In genomic region chr4:157004279-157005161, GRCh38 we compare ENCODE assay signal across 17 cellular contexts. TPM values are rescaled to one million over a fixed set of nuclear protein-coding genes. Genes with fewer than 3 reads are reported as not detected.
DNase-seq lines count a peak whose midpoint lies in the region; ATAC-seq and TF ChIP-seq lines count a peak whose summit lies in the region.
"Had no signal": no experiment of that assay in that cellular context is flagged by ENCODE, and none has a peak within 500 bp of the region (broad histone marks: within the 10 kb centered on the region; RNA-seq: fewer than 3 reads in every experiment).

No MANE protein-coding gene starts in this region.

- H3K4me2 ChIP-seq in hepatocyte: peak overlapping the region; percentile 45
- H3K4me2 ChIP-seq in skeletal muscle satellite cell (ENCODE audit: low read length): peak overlapping the region; percentile 46

- no peak for ATAC-seq in CD4-positive, alpha-beta T cell (ENCODE audit: poor library complexity)

- TF ChIP-seq POLR2A in breast epithelium (IDR thresholded peaks at IDR 0.05): no peak

- peak overlapping the region; percentile 30 for H2AFZ ChIP-seq in hepatocyte

- H3K27ac ChIP-seq in breast epithelium: peak overlapping the region; percentile 70 to 75
- H3K27ac ChIP-seq in hepatocyte: peak overlapping the region; percentile 52
- no peak overlapping the region for H3K27ac ChIP-seq in CD4-positive, alpha-beta T cell (ENCODE audit: low read depth, low read length)
- H3K27ac ChIP-seq: colonic mucosa, sigmoid colon had no signal

- H3K4me3 ChIP-seq in breast epithelium (no peak overlapping the region), hepatocyte (no peak overlapping the region), skeletal muscle satellite cell (ENCODE audit: low read length) (no peak overlapping the region)
- H3K4me3 ChIP-seq: colonic mucosa, sigmoid colon, uterus had no signal

- CTCF ChIA-PET in CD4-positive, alpha-beta T cell (lab: Charles Lee): no interaction called here
- CTCF ChIA-PET in HEK293T (lab: Yijun Ruan, JAX): interaction anchor here (0.6 kb wide), 1 partner anchor 36 kb away, joined by 3 read pairs; no protein-coding TSS in a partner anchor

- TF ChIP-seq CTCF in breast epithelium (IDR thresholded peaks at IDR 0.05): no peak
- TF ChIP-seq CTCF in hepatocyte (IDR thresholded peaks at IDR 0.05; ENCODE audit: poor library complexity): no peak
- no peak for TF ChIP-seq CTCF in CD4-positive, alpha-beta T cell (IDR thresholded peaks at IDR 0.05)

- no peaks in the 10 kb centered on the region for H3K4me1 Mint-ChIP-seq in CD4-positive, alpha-beta T cell (ENCODE audit: low read depth)

- no peaks in the 10 kb centered on the region for H3K36me3 ChIP-seq in breast epithelium
- no peaks in the 10 kb centered on the region for H3K36me3 ChIP-seq in hepatocyte (replicated peaks; ENCODE audit: insufficient read depth, low read depth)
- H3K36me3 ChIP-seq in skeletal muscle satellite cell (ENCODE audit: insufficient read depth, low read length): no peaks in the 10 kb centered on the region
- H3K36me3 ChIP-seq: colonic mucosa, sigmoid colon, uterus had no signal

- peak overlapping the region; percentile 20 for H3K9ac ChIP-seq in skeletal muscle satellite cell (ENCODE audit: low read depth, low read length)

- H3K9me3 Mint-ChIP-seq in CD4-positive, alpha-beta T cell: peaks cover 10% of the 10 kb centered on the region
- H3K9me3 Mint-ChIP-seq: activated CD4-positive, alpha-beta memory T cell treated with anti-CD3 and anti-CD28 coated beads for 36 hours; T-helper 1 cell treated with Interleukin-12 subunit alpha and Interleukin-12 subunit beta and Interleukin-4 antibody, amounts not matched to agents 30 μg/mL and 1 μg/mL, for 36 hours had no signal

- H3K4me1 ChIP-seq in breast epithelium: no peaks in the 10 kb centered on the region
- peaks cover 15% of the 10 kb centered on the region for H3K4me1 ChIP-seq in hepatocyte (ENCODE audit: insufficient read depth)
- H3K4me1 ChIP-seq in skeletal muscle satellite cell (ENCODE audit: control insufficient read depth, insufficient read depth, low read length): peaks cover 34% of the 10 kb centered on the region
- H3K4me1 ChIP-seq: colonic mucosa, uterus had no signal

- no peaks in the 10 kb centered on the region for H3K79me2 ChIP-seq in hepatocyte

- WGBS in hepatocyte (ENCODE audit: low lambda C conversion rate, missing lambda C conversion rate): 64% methylated on average over 5 of the region's 5 CpGs

- H3K27me3 Mint-ChIP-seq in CD4-positive, alpha-beta T cell: no peaks in the 10 kb centered on the region
- H3K27me3 Mint-ChIP-seq: activated CD4-positive, alpha-beta memory T cell treated with anti-CD3 and anti-CD28 coated beads for 36 hours had no signal

- H3K27ac Mint-ChIP-seq in CD4-positive, alpha-beta T cell: no peak overlapping the region
- H3K27ac Mint-ChIP-seq: activated CD4-positive, alpha-beta memory T cell treated with anti-CD3 and anti-CD28 coated beads for 36 hours; T-helper 1 cell treated with Interleukin-12 subunit alpha and Interleukin-12 subunit beta and Interleukin-4 antibody, amounts not matched to agents 30 μg/mL and 1 μg/mL, for 36 hours had no signal

- no peak overlapping the region for H3K4me3 Mint-ChIP-seq in CD4-positive, alpha-beta T cell
- H3K4me3 Mint-ChIP-seq: activated CD4-positive, alpha-beta memory T cell treated with anti-CD3 and anti-CD28 coated beads for 36 hours; T-helper 1 cell treated with Interleukin-12 subunit alpha and Interleukin-12 subunit beta and Interleukin-4 antibody, amounts not matched to agents 30 μg/mL and 1 μg/mL, for 36 hours had no signal

- H4K20me1 ChIP-seq in hepatocyte (ENCODE audit: insufficient read depth, poor library complexity, severe bottlenecking): no peaks in the 10 kb centered on the region

- H3K9me3 ChIP-seq in breast epithelium (no peaks in the 10 kb centered on the region), hepatocyte (ENCODE audit: low read depth) (no peaks in the 10 kb centered on the region), skeletal muscle satellite cell (replicated peaks; ENCODE audit: low read length) (no peaks in the 10 kb centered on the region)
- no peaks in the 10 kb centered on the region for H3K9me3 ChIP-seq in CD4-positive, alpha-beta T cell (ENCODE audit: control insufficient read depth, low read length)
- H3K9me3 ChIP-seq: colonic mucosa, sigmoid colon, uterus had no signal

- no peaks in the 10 kb centered on the region for H3K36me3 Mint-ChIP-seq in CD4-positive, alpha-beta T cell (ENCODE audit: low read depth)
- H3K36me3 Mint-ChIP-seq: activated CD4-positive, alpha-beta memory T cell treated with anti-CD3 and anti-CD28 coated beads for 36 hours; CD14-positive monocyte had no signal

- POLR2A ChIA-PET in CD4-positive, alpha-beta T cell (lab: Charles Lee): no interaction called here
- POLR2A ChIA-PET in HEK293T (lab: Yijun Ruan, JAX): no interaction called here

- peak; percentile 54 for DNase-seq in LHCN-M2 (ENCODE audit: low read depth)
- no peak for DNase-seq in breast epithelium (ENCODE audit: low spot score in 2 of 2)
- no peak for DNase-seq in hepatocyte (ENCODE audit: low spot score)
- no peak for DNase-seq in CD4-positive, alpha-beta T cell
- DNase-seq in HEK293T (ENCODE audit: extremely low spot score): no peak
- DNase-seq in 8988T: no peak
- no peak for DNase-seq in GM03348 (ENCODE audit: low spot score)
- DNase-seq: activated CD4-positive, alpha-beta memory T cell treated with anti-CD3 and anti-CD28 coated beads for 36 hours; activated gamma-delta T cell treated with Interleukin-2 at 50 U/mL for 16 hours; colonic mucosa; head of caudate nucleus; NCI-H146; sigmoid colon; uterus had no signal

- intact Hi-C loops in breast epithelium (cut with DNase I; ENCODE audit: low total_unique reads): no loop called here
- intact Hi-C loops in CD4-positive, alpha-beta T cell (cut with DNase I, micrococcal nuclease): no loop called here

- no peaks in the 10 kb centered on the region for H3K9me2 ChIP-seq in hepatocyte (replicated peaks; ENCODE audit: insufficient read depth)

- H3K27me3 ChIP-seq in breast epithelium (no peaks in the 10 kb centered on the region), hepatocyte (no peaks in the 10 kb centered on the region), skeletal muscle satellite cell (ENCODE audit: control insufficient read depth, insufficient read depth, low read length) (no peaks in the 10 kb centered on the region)
- no peaks in the 10 kb centered on the region for H3K27me3 ChIP-seq in CD4-positive, alpha-beta T cell (ENCODE audit: control insufficient read depth, insufficient read depth, low read length)
- H3K27me3 ChIP-seq: colonic mucosa, sigmoid colon, uterus had no signal

TF ChIP-seq in HEK293T, 16 proteins besides CTCF, POLR2A, EP300 and RAD21:
- TF ChIP-seq SUZ12 (IDR thresholded peaks at IDR 0.05) (no peak), CTBP1 (IDR thresholded peaks at IDR 0.05; ENCODE audit: borderline replicate concordance) (no peak), FOXK2 (IDR thresholded peaks at IDR 0.05) (no peak), L3MBTL2 (conservative IDR thresholded peaks at IDR 0.05) (no peak), HDGF (IDR thresholded peaks at IDR 0.05; ENCODE audit: borderline replicate concordance) (no peak), PKNOX1 (IDR thresholded peaks at IDR 0.05) (no peak), ELF4 (IDR thresholded peaks at IDR 0.05) (no peak), FOXM1 (IDR thresholded peaks at IDR 0.05; ENCODE audit: borderline replicate concordance) (no peak), LEF1 (IDR thresholded peaks at IDR 0.05; ENCODE audit: borderline replicate concordance) (no peak)

RNA-seq across cellular contexts. Expression of gene PDGFC, which starts 32.9 kb away (rescaled TPM):
- 89.3 and 107 TPM in 2 replicates for total RNA-seq in LHCN-M2 (2014; rRNA removed)
- 68.1 TPM for polyA plus RNA-seq in LHCN-M2 (2012)
- 10 to 100 TPM; 32.4 to 59.7 (median 54.4) TPM for total RNA-seq in breast epithelium
- total RNA-seq in hepatocyte: 58.7 and 63.3 TPM in 2 replicates
- polyA plus RNA-seq in hepatocyte: 30.2 and 35.5 TPM in 2 replicates
- 54.8 and 55.0 TPM in 2 replicates for total RNA-seq in skeletal muscle satellite cell (2012; rRNA removed)
- not detected for total RNA-seq in CD4-positive, alpha-beta T cell
- total RNA-seq: activated CD4-positive, alpha-beta memory T cell treated with anti-CD3 and anti-CD28 coated beads for 36 hours had no signal

Comparison
In these comparisons a context has a peak if more than half of its experiments do, and no peak if none do; other contexts are left out.
1. RNA of gene PDGFC, which starts 32.9 kb away (total RNA-seq): 89.3 to 107 TPM in LHCN-M2, 58.7 to 63.3 TPM in hepatocyte and 32.4 to 59.7 TPM in breast epithelium; not detected in CD4-positive, alpha-beta T cell; every median in the first group is over 10 times any median in the second.